ENCODE assay signal across 8 cellular contexts in the genomic region with DNA sequence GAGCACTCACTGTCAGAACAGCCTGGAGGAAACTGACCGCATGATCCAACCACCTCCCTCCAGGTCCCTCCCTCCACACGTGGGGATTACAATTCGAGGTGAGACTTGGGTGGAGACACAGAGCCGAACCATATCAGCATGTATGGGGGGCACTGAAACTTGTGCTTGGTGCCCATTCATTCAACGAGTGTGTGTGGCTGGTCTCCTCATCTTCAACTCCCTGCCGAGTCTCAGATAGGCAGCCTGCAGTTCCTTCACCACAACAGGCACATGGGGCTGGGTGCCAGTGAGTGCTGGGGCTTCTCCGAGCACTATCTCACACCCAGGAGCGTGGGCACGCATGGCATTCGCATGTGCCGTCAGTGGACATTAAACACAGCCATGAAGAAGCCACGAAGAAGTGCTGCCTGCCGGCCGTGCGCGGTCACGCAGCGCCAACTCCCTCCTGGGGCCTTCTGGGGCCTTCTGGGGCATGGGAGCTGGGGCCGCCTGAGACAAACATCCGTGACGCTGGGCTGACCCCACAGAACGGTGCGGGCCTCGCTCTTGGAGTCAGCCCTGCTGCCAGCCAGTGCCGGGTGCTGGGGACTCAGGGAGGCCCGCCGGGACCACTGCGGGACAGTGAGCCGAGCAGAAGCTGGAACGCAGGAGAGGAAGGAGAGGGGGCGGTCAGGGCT. TPM values are rescaled to one million over a fixed set of nuclear protein-coding genes. Genes with fewer than 3 reads are reported as not detected.
DNase-seq lines count a peak whose midpoint lies in the region; ATAC-seq and TF ChIP-seq lines count a peak whose summit lies in the region.

No MANE protein-coding gene starts in this region.

- peak overlapping the region; percentile 95 for H3K4me3 Mint-ChIP-seq in progenitor cell of endocrine pancreas (ENCODE audit: low read depth)

- H3K9me3 Mint-ChIP-seq in progenitor cell of endocrine pancreas (ENCODE audit: low read depth): no peaks in the 10 kb centered on the region

- peak overlapping the region; percentile 96 for H3K4me2 ChIP-seq in PC-9

- BruUV-seq in PC-9 (replicated peaks; lab: Mats Ljungman, UMichigan): no TSS peak

- H3K27ac Mint-ChIP-seq in progenitor cell of endocrine pancreas: peak overlapping the region; percentile 86

- H3K4me1 Mint-ChIP-seq in progenitor cell of endocrine pancreas (ENCODE audit: low read depth): peaks cover 17% of the 10 kb centered on the region

- peaks cover 18% of the 10 kb centered on the region for H3K4me1 ChIP-seq in PC-9 (replicated peaks; ENCODE audit: insufficient read depth)

- H3K36me3 Mint-ChIP-seq in progenitor cell of endocrine pancreas (ENCODE audit: insufficient read depth): no peaks in the 10 kb centered on the region

- H3K27me3 ChIP-seq in PC-9 (ENCODE audit: insufficient read depth, low read depth): no peaks in the 10 kb centered on the region

- peaks cover 8% of the 10 kb centered on the region for H3K36me3 ChIP-seq in PC-9 (ENCODE audit: low read depth)

- no peak for ATAC-seq in GM21576 (IDR thresholded peaks at IDR 0.05; ENCODE audit: unreplicated experiment)

- intact Hi-C loops in PC-9 (cut with micrococcal nuclease; ENCODE audit: unreplicated experiment): no loop called here

- H2AFZ ChIP-seq in PC-9: peak overlapping the region; percentile 92

- CTCF ChIA-PET in PC-9 (lab: Charles Lee): interaction anchor here (1.2 to 1.3 kb wide), 2 partner anchors 16 to 120 kb away, joined by 3 to 9 read pairs; a partner anchor contains a TSS

- H3K27ac ChIP-seq in PC-9: no peak overlapping the region

- H3K9me2 ChIP-seq in PC-9 (ENCODE audit: insufficient read depth): no peaks in the 10 kb centered on the region

- DNase-seq in activated CD8-positive, alpha-beta memory T cell treated with anti-CD3 and anti-CD28 coated beads, Interleukin-2, amount 50 U/mL, for 48 hours: peak; percentile 62
- no peak for DNase-seq in activated CD8-positive, alpha-beta memory T cell treated with anti-CD3 and anti-CD28 coated beads, Interleukin-2, amount 50 U/mL, for 4 hours
- no peak for DNase-seq in PC-9
- no peak for DNase-seq in epithelial cell of proximal tubule (ENCODE audit: low read depth)
- DNase-seq in progenitor cell of endocrine pancreas (ENCODE audit: low spot score, unreplicated experiment): no peak
- no peak for DNase-seq in NCI-H526 treated with DMSO at 0.1 percent for 48 hours (lab: John Stamatoyannopoulos, UW)
- no peak for DNase-seq in globus pallidus (ENCODE audit: low spot score)

- H4K20me1 ChIP-seq in PC-9 (ENCODE audit: insufficient read depth): no peaks in the 10 kb centered on the region

- peaks cover 7% of the 10 kb centered on the region for H3F3A ChIP-seq in PC-9 (ENCODE audit: insufficient read depth, low read depth)

- TF ChIP-seq CTCF in PC-9 (conservative IDR thresholded peaks at IDR 0.05): no peak
- no peak for TF ChIP-seq CTCF in epithelial cell of proximal tubule (conservative IDR thresholded peaks at IDR 0.05; ENCODE audit: low read depth, low read length)
- TF ChIP-seq CTCF in progenitor cell of endocrine pancreas (IDR thresholded peaks at IDR 0.05; ENCODE audit: unreplicated experiment): no peak

- H3K79me2 ChIP-seq in PC-9 (ENCODE audit: low read depth): peaks cover 25% of the 10 kb centered on the region

- peaks cover 4% of the 10 kb centered on the region for H3K27me3 Mint-ChIP-seq in progenitor cell of endocrine pancreas

- H3K9me3 ChIP-seq in PC-9 (ENCODE audit: insufficient read depth, low read depth): no peaks in the 10 kb centered on the region

- POLR2A ChIA-PET in PC-9 (lab: Charles Lee; ENCODE audit: unreplicated experiment): interaction anchor here (0.5 kb wide), 1 partner anchor 399 kb away, joined by 3 read pairs; no protein-coding TSS in a partner anchor

- peak overlapping the region; percentile 90; the same call in 1 of the 2 replicates for H3K4me3 ChIP-seq in PC-9
- peak overlapping the region; percentile 75 for H3K4me3 ChIP-seq in epithelial cell of proximal tubule (ENCODE audit: low read depth, low read length)

RNA-seq across cellular contexts. Expression of a gene that starts 0.7 kb away (rescaled TPM):
- total RNA-seq in PC-9 (2021) (36.0 and 37.4 TPM in 2 replicates), epithelial cell of proximal tubule (26.5 and 29.1 TPM in 2 replicates), progenitor cell of endocrine pancreas (35.5 and 39.7 TPM in 2 replicates)

RNA-seq across cellular contexts. Expression of a gene that starts 4.2 kb away (rescaled TPM):
- total RNA-seq in PC-9 (2021) (24.3 and 24.4 TPM in 2 replicates), epithelial cell of proximal tubule (64.5 and 112 TPM in 2 replicates), progenitor cell of endocrine pancreas (25.6 and 26.5 TPM in 2 replicates)

RNA-seq across cellular contexts. Expression of a gene that starts 30.5 kb away (rescaled TPM):
- total RNA-seq in PC-9 (2021): 18.9 and 19.3 TPM in 2 replicates
- total RNA-seq in epithelial cell of proximal tubule: 10.5 and 10.7 TPM in 2 replicates
- total RNA-seq in progenitor cell of endocrine pancreas: 15.1 and 15.2 TPM in 2 replicates

RNA-seq across cellular contexts. Expression of a gene that starts 39.1 kb away (rescaled TPM):
- total RNA-seq in PC-9 (2021): not detected in 2 replicates
- 509 and 817 TPM in 2 replicates for total RNA-seq in epithelial cell of proximal tubule
- not detected in 2 replicates for total RNA-seq in progenitor cell of endocrine pancreas

RNA-seq across cellular contexts. Expression of a gene that starts 50.4 kb away (rescaled TPM):
- 59.1 and 71.1 TPM in 2 replicates for total RNA-seq in PC-9 (2021)
- 42.1 and 49.0 TPM in 2 replicates for total RNA-seq in epithelial cell of proximal tubule
- 51.0 and 53.8 TPM in 2 replicates for total RNA-seq in progenitor cell of endocrine pancreas
